Comparison of ENCODE assay signal across 17 cellular contexts in genomic region chr11:130829801-130830562, GRCh38.
A peak's percentile ranks its signal among the peaks of the same experiment; 100 is the strongest.
DNase-seq lines count a peak whose midpoint lies in the region; ATAC-seq and TF ChIP-seq lines count a peak whose summit lies in the region.
"Had no signal": no experiment of that assay in that cellular context is flagged by ENCODE, and none has a peak within 500 bp of the region (broad histone marks: within the 10 kb centered on the region; RNA-seq: fewer than 3 reads in every experiment).

No MANE protein-coding gene starts in this region.

- peak overlapping the region; percentile 10 to 62 (median 34) for H3K27ac ChIP-seq in gastrocnemius medialis
- H3K27ac ChIP-seq: cardiac muscle cell, neural progenitor cell had no signal

- no peak for TF ChIP-seq POLR2A in gastrocnemius medialis (IDR thresholded peaks at IDR 0.05)

- H3K36me3 ChIP-seq in MG63 (no peaks in the 10 kb centered on the region), gastrocnemius medialis (no peaks in the 10 kb centered on the region)
- H3K36me3 ChIP-seq: cardiac muscle cell, neural progenitor cell had no signal

- DNase-seq in MG63 (peak; percentile 77), left lobe of liver (ENCODE audit: low spot score) (no peak), gastrocnemius medialis (peak; percentile 40 to 50), middle frontal gyrus (ENCODE audit: extremely low spot score, low spot score) (no peak)
- DNase-seq: activated CD8-positive, alpha-beta memory T cell treated with anti-CD3 and anti-CD28 coated beads, Interleukin-2, amount 50 U/mL, for 48 hours; activated naive CD4-positive, alpha-beta T cell treated with anti-CD3 and anti-CD28 coated beads, Interleukin-2, amount 50 U/mL, for 16 hours; kidney glomerular epithelial cell; NCI-H1436 treated with DMSO at 0.1 percent for 48 hours; NCI-H446 treated with DMSO at 0.1 percent for 48 hours had no signal

- ATAC-seq in esophagus mucosa (peak; percentile 12), left lobe of liver (peak; percentile 33), gastrocnemius medialis (peak; percentile 52 to 56), HG03135 (IDR thresholded peaks at IDR 0.05; ENCODE audit: unreplicated experiment) (no peak), HG02571 (IDR thresholded peaks at IDR 0.05; ENCODE audit: unreplicated experiment) (no peak), GM21526 (IDR thresholded peaks at IDR 0.05; ENCODE audit: low FRiP score, unreplicated experiment) (no peak)
- ATAC-seq: activated CD4-positive, CD25-positive, alpha-beta regulatory T cell treated with anti-CD3 and anti-CD28 coated beads, Interleukin-2, amount 50 U/mL, for 24 hours; stimulated activated effector memory CD8-positive, alpha-beta T cell treated with anti-CD3 and anti-CD28 coated beads, Interleukin-12 subunit alpha, Interleukin-12 subunit beta, amount 100 ng/mL, for 72 hours had no signal

- intact Hi-C loops in gastrocnemius medialis (cut with DNase I; ENCODE audit: low total_unique reads) = loop anchor here (2.0 to 5.0 kb wide), 2 partner anchors 33 to 153 kb away; no protein-coding TSS in a partner anchor

- peaks cover 42 to 47% of the 10 kb centered on the region in 2 donors for H3K4me1 ChIP-seq in gastrocnemius medialis

- no peak overlapping the region for H3K4me3 ChIP-seq in MG63
- H3K4me3 ChIP-seq in gastrocnemius medialis = no peak overlapping the region
- H3K4me3 ChIP-seq: cardiac muscle cell, neural progenitor cell had no signal

- H3K27me3 ChIP-seq in MG63 (no peaks in the 10 kb centered on the region), gastrocnemius medialis (no peaks in the 10 kb centered on the region)
- H3K27me3 ChIP-seq: cardiac muscle cell, neural progenitor cell had no signal

- no peak for TF ChIP-seq CTCF in gastrocnemius medialis (IDR thresholded peaks at IDR 0.05 in 4 of 5, conservative IDR thresholded peaks at IDR 0.05 in 1 of 5)

- in situ Hi-C loops in gastrocnemius medialis (cut with MboI; ENCODE audit: low sequenced_read_pairs in 4 of 4) = no loop called here

- H3K9me3 ChIP-seq in MG63 = no peaks in the 10 kb centered on the region
- H3K9me3 ChIP-seq in gastrocnemius medialis = no peaks in the 10 kb centered on the region

Comparison
In these comparisons a context has a peak if more than half of its experiments do, and no peak if none do; other contexts are left out.
1. DNase-seq: peak in MG63 (single experiment) and gastrocnemius medialis (2 of 2); none in left lobe of liver (single experiment) and middle frontal gyrus (single experiment).
2. ATAC-seq: peak in esophagus mucosa (single experiment), left lobe of liver (single experiment) and gastrocnemius medialis (2 of 2); none in HG03135 (single experiment), HG02571 (single experiment) and GM21526 (single experiment).